ENCODE assay signal across 11 cellular contexts in the genomic region with DNA sequence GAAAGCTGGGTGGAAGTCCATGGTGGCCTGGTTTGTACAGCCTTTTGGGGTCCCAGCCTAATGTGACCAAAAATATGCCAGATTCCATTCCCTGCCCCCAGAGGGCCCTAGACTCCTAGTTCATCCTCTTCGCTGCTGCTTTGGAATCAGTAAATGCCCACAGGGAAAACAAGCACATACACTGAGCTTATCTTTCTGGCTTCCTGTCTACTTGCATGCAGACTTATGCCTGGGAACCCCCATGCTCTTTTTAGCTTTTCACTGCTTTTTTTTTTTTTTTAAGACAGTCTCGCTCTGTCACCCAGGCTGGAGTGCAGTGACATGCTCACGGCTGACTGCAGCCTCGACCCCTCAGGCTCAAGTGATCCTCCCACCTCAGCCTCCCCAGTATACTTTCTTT. TPM values are rescaled to one million over a fixed set of nuclear protein-coding genes. Genes with fewer than 3 reads are reported as not detected.
DNase-seq lines count a peak whose midpoint lies in the region; ATAC-seq and TF ChIP-seq lines count a peak whose summit lies in the region.
"Had no signal": no experiment of that assay in that cellular context is flagged by ENCODE, and none has a peak within 500 bp of the region (broad histone marks: within the 10 kb centered on the region; RNA-seq: fewer than 3 reads in every experiment).

No MANE protein-coding gene starts in this region.

- H4K20me1 ChIP-seq in DOHH2 (ENCODE audit: control insufficient read depth, insufficient read depth, low read depth, low read length) = no peaks in the 10 kb centered on the region

- H3K4me3 Mint-ChIP-seq in activated CD4-positive, alpha-beta memory T cell treated with anti-CD3 and anti-CD28 coated beads for 36 hours = no peak overlapping the region

- ATAC-seq in GM21723 (IDR thresholded peaks at IDR 0.05; ENCODE audit: unreplicated experiment) (no peak), GM19467 (IDR thresholded peaks at IDR 0.05; ENCODE audit: unreplicated experiment) (no peak)

- no peaks in the 10 kb centered on the region for H3F3A ChIP-seq in DOHH2 (ENCODE audit: control insufficient read depth, insufficient read depth)

- no peaks in the 10 kb centered on the region for H3K36me3 ChIP-seq in DOHH2 (ENCODE audit: control insufficient read depth, low read length)

- DNase-seq in LoVo (ENCODE audit: low spot score) (peak; percentile 16), astrocyte of the spinal cord (ENCODE audit: low read depth, low spot score) (no peak), lung microvascular endothelial cell (ENCODE audit: low read depth in 2 of 2) (peak; percentile 19 to 21), C1 segment of cervical spinal cord (lab: John Stamatoyannopoulos, UW) (no peak)
- no peak for DNase-seq in activated CD4-positive, alpha-beta memory T cell treated with anti-CD3 and anti-CD28 coated beads for 36 hours
- DNase-seq: amygdala; stimulated activated naive CD4-positive, alpha-beta T cell treated with Interleukin-2 at 50 U/mL for 16 hours had no signal

- no peaks in the 10 kb centered on the region for H3K36me3 Mint-ChIP-seq in activated CD4-positive, alpha-beta memory T cell treated with anti-CD3 and anti-CD28 coated beads for 36 hours

- H3K79me2 ChIP-seq in DOHH2 (ENCODE audit: control insufficient read depth, low read length) = no peaks in the 10 kb centered on the region

- H3K4me1 Mint-ChIP-seq in activated CD4-positive, alpha-beta memory T cell treated with anti-CD3 and anti-CD28 coated beads for 36 hours (ENCODE audit: low read depth) = no peaks in the 10 kb centered on the region

- H3K9me3 Mint-ChIP-seq in activated CD4-positive, alpha-beta memory T cell treated with anti-CD3 and anti-CD28 coated beads for 36 hours = no peaks in the 10 kb centered on the region

- H3K4me2 ChIP-seq in DOHH2 (ENCODE audit: low read length) = no peak overlapping the region

- H3K4me3 ChIP-seq in DOHH2 (ENCODE audit: low read length) = no peak overlapping the region
- no peak overlapping the region for H3K4me3 ChIP-seq in astrocyte of the spinal cord (ENCODE audit: low read depth, low read length)

- intact Hi-C loops in activated CD4-positive, alpha-beta memory T cell treated with anti-CD3 and anti-CD28 coated beads for 36 hours (cut with micrococcal nuclease) = loop anchor here (10.0 kb wide), 1 partner anchor 56 kb away; a partner anchor contains a TSS

- no peaks in the 10 kb centered on the region for H3K9me3 ChIP-seq in DOHH2 (ENCODE audit: control insufficient read depth, insufficient read depth, low read length)

- no peaks in the 10 kb centered on the region for H3K4me1 ChIP-seq in DOHH2 (ENCODE audit: control insufficient read depth, low read length)

- CTCF ChIA-PET in activated CD4-positive, alpha-beta memory T cell treated with anti-CD3 and anti-CD28 coated beads for 36 hours (lab: Charles Lee) = interaction anchor here (0.6 kb wide), 1 partner anchor 10 kb away, joined by 4 read pairs; no protein-coding TSS in a partner anchor

- H3K27me3 Mint-ChIP-seq in activated CD4-positive, alpha-beta memory T cell treated with anti-CD3 and anti-CD28 coated beads for 36 hours = peaks cover 12% of the 10 kb centered on the region

- in situ Hi-C loops in astrocyte of the spinal cord (cut with HindIII; ENCODE audit: low sequenced_read_pairs) = no loop called here

- TF ChIP-seq CTCF in DOHH2 (IDR thresholded peaks at IDR 0.05; ENCODE audit: low read depth, low read length, poor library complexity, severe bottlenecking) (peak; percentile 25), astrocyte of the spinal cord (IDR thresholded peaks at IDR 0.05; ENCODE audit: low read depth, low read length) (peak; percentile 34)

- POLR2A ChIA-PET in activated CD4-positive, alpha-beta memory T cell treated with anti-CD3 and anti-CD28 coated beads for 36 hours (lab: Charles Lee) = interaction anchor here (0.6 kb wide), 1 partner anchor 25 kb away, joined by 3 read pairs; no protein-coding TSS in a partner anchor

- H3K27ac ChIP-seq in DOHH2 (ENCODE audit: low read depth, low read length) = no peak overlapping the region

- H3K9me2 ChIP-seq in DOHH2 (replicated peaks; ENCODE audit: control insufficient read depth, low read length) = no peaks in the 10 kb centered on the region

- H3K27me3 ChIP-seq in DOHH2 (ENCODE audit: control insufficient read depth, low read length) = 0 out of 2 replicates have a peak, but pooled peaks cover 4% of the 10 kb centered on the region

- H3K27ac Mint-ChIP-seq in activated CD4-positive, alpha-beta memory T cell treated with anti-CD3 and anti-CD28 coated beads for 36 hours = no peak overlapping the region

RNA-seq across cellular contexts. Expression of a gene that starts 6.2 kb away (rescaled TPM):
- total RNA-seq in lung microvascular endothelial cell = under 0.01 TPM in 1 of 2 replicates, not detected in the other
- not detected for total RNA-seq in activated CD4-positive, alpha-beta memory T cell treated with anti-CD3 and anti-CD28 coated beads for 36 hours
- total RNA-seq: renal cortical epithelial cell had no signal

RNA-seq across cellular contexts. Expression of a gene that starts 7.9 kb away (rescaled TPM):
- 0.60 and 0.87 TPM in 2 replicates for total RNA-seq in lung microvascular endothelial cell
- under 1 TPM; 0.41 to 0.62 TPM for total RNA-seq in activated CD4-positive, alpha-beta memory T cell treated with anti-CD3 and anti-CD28 coated beads for 36 hours

Comparison
In these comparisons a context has a peak if more than half of its experiments do, and no peak if none do; other contexts are left out.
1. DNase-seq: peak in LoVo (single experiment) and lung microvascular endothelial cell (2 of 2); none in astrocyte of the spinal cord (single experiment), activated CD4-positive, alpha-beta memory T cell treated with anti-CD3 and anti-CD28 coated beads for 36 hours (single experiment) and C1 segment of cervical spinal cord (0 of 14).